In genomic region chr19:12885749-12886706, GRCh38 we compare ENCODE assay signal across 10 cellular contexts. TPM values are rescaled to one million over a fixed set of nuclear protein-coding genes. Genes with fewer than 3 reads are reported as not detected.
DNase-seq lines count a peak whose midpoint lies in the region; ATAC-seq and TF ChIP-seq lines count a peak whose summit lies in the region.
"Had no signal": no experiment of that assay in that cellular context is flagged by ENCODE, and none has a peak within 500 bp of the region (broad histone marks: within the 10 kb centered on the region; RNA-seq: fewer than 3 reads in every experiment).

No MANE protein-coding gene starts in this region.

- H3K27ac ChIP-seq in testis = no peak overlapping the region

- peaks cover 39% of the 10 kb centered on the region for H3K4me1 Mint-ChIP-seq in activated CD4-positive, alpha-beta T cell treated with anti-CD3 and anti-CD28 coated beads, Interleukin-2, amount 10 ng/mL, durations not matched to agents 7 days and 5 days
- peaks cover 41% of the 10 kb centered on the region for H3K4me1 Mint-ChIP-seq in activated CD4-positive, alpha-beta memory T cell treated with anti-CD3 and anti-CD28 coated beads, Interleukin-2, amount 10 ng/mL, durations not matched to agents 7 days and 5 days

- ATAC-seq in GM21526 (IDR thresholded peaks at IDR 0.05; ENCODE audit: low FRiP score, unreplicated experiment) = no peak

- no peaks in the 10 kb centered on the region for H3K36me3 ChIP-seq in testis (ENCODE audit: low read depth, missing control alignments)

- no peaks in the 10 kb centered on the region for H3K27me3 ChIP-seq in testis

- H3K4me3 ChIP-seq in iPS-18c (ENCODE audit: insufficient read depth, low read depth, low read length) (peak overlapping the region; percentile 74), testis (peak overlapping the region; percentile 43 to 48)

- H3K4me3 Mint-ChIP-seq in activated CD4-positive, alpha-beta T cell treated with anti-CD3 and anti-CD28 coated beads, Interleukin-2, amount 10 ng/mL, durations not matched to agents 7 days and 5 days = peak overlapping the region; percentile 49
- peak overlapping the region; percentile 39 for H3K4me3 Mint-ChIP-seq in activated CD4-positive, alpha-beta memory T cell treated with anti-CD3 and anti-CD28 coated beads, Interleukin-2, amount 10 ng/mL, durations not matched to agents 7 days and 5 days

- H3K9me3 ChIP-seq in iPS-18c (ENCODE audit: control insufficient read depth, insufficient read depth, low read length) = peaks cover 4% of the 10 kb centered on the region
- no peaks in the 10 kb centered on the region for H3K9me3 ChIP-seq in testis

- no peak for TF ChIP-seq POLR2A in testis (IDR thresholded peaks at IDR 0.05)

- POLR2A ChIA-PET in activated CD4-positive, alpha-beta T cell treated with anti-CD3 and anti-CD28 coated beads, Interleukin-2, amount 10 ng/mL, durations not matched to agents 7 days and 5 days (lab: Charles Lee) = interaction anchor here (0.9 to 1.2 kb wide), 3 partner anchors 28 to 79 kb away, joined by 3 to 6 read pairs (median 5); partner anchors contain the start of gene CALR
- POLR2A ChIA-PET in activated CD4-positive, alpha-beta memory T cell treated with anti-CD3 and anti-CD28 coated beads, Interleukin-2, amount 10 ng/mL, durations not matched to agents 7 days and 5 days (lab: Charles Lee) = interaction anchor here (0.9 to 2.6 kb wide), 16 partner anchors 9 to 163 kb away, joined by 3 to 19 read pairs (median 4); partner anchors contain the start of genes FARSA and JUNB

- intact Hi-C loops in testis (cut with DNase I; ENCODE audit: low total_unique reads) = no loop called here

- H3K36me3 Mint-ChIP-seq in activated CD4-positive, alpha-beta T cell treated with anti-CD3 and anti-CD28 coated beads, Interleukin-2, amount 10 ng/mL, durations not matched to agents 7 days and 5 days (ENCODE audit: low read depth) = peaks cover 12% of the 10 kb centered on the region
- peaks cover 5% of the 10 kb centered on the region for H3K36me3 Mint-ChIP-seq in activated CD4-positive, alpha-beta memory T cell treated with anti-CD3 and anti-CD28 coated beads, Interleukin-2, amount 10 ng/mL, durations not matched to agents 7 days and 5 days (ENCODE audit: low read depth)

- H3K4me1 ChIP-seq in testis = peaks cover 3% of the 10 kb centered on the region

- CTCF ChIA-PET in activated CD4-positive, alpha-beta T cell treated with anti-CD3 and anti-CD28 coated beads, Interleukin-2, amount 10 ng/mL, durations not matched to agents 7 days and 5 days (lab: Charles Lee) = interaction anchor here (0.6 to 2.4 kb wide), 18 partner anchors 8 to 1434 kb away, joined by 3 to 18 read pairs (median 4); partner anchors contain the start of genes FARSA and SYCE2
- CTCF ChIA-PET in activated CD4-positive, alpha-beta memory T cell treated with anti-CD3 and anti-CD28 coated beads, Interleukin-2, amount 10 ng/mL, durations not matched to agents 7 days and 5 days (lab: Charles Lee) = interaction anchor here (0.7 to 4.4 kb wide), 23 partner anchors 13 to 218 kb away, joined by 3 to 56 read pairs (median 4); partner anchors contain the start of genes CALR, FARSA, GET3 and PRDX2

- H3K27me3 Mint-ChIP-seq in activated CD4-positive, alpha-beta T cell treated with anti-CD3 and anti-CD28 coated beads, Interleukin-2, amount 10 ng/mL, durations not matched to agents 7 days and 5 days = peaks cover 6% of the 10 kb centered on the region
- H3K27me3 Mint-ChIP-seq in activated CD4-positive, alpha-beta memory T cell treated with anti-CD3 and anti-CD28 coated beads, Interleukin-2, amount 10 ng/mL, durations not matched to agents 7 days and 5 days = no peaks in the 10 kb centered on the region

- H3K9me3 Mint-ChIP-seq in activated CD4-positive, alpha-beta T cell treated with anti-CD3 and anti-CD28 coated beads, Interleukin-2, amount 10 ng/mL, durations not matched to agents 7 days and 5 days = peaks cover 9% of the 10 kb centered on the region
- peaks cover 9% of the 10 kb centered on the region for H3K9me3 Mint-ChIP-seq in activated CD4-positive, alpha-beta memory T cell treated with anti-CD3 and anti-CD28 coated beads, Interleukin-2, amount 10 ng/mL, durations not matched to agents 7 days and 5 days

- TF ChIP-seq CTCF in testis (IDR thresholded peaks at IDR 0.05) = no peak

- no peak overlapping the region for H3K27ac Mint-ChIP-seq in activated CD4-positive, alpha-beta T cell treated with anti-CD3 and anti-CD28 coated beads, Interleukin-2, amount 10 ng/mL, durations not matched to agents 7 days and 5 days
- H3K27ac Mint-ChIP-seq in activated CD4-positive, alpha-beta memory T cell treated with anti-CD3 and anti-CD28 coated beads, Interleukin-2, amount 10 ng/mL, durations not matched to agents 7 days and 5 days = no peak overlapping the region

- no peak for DNase-seq in activated CD4-positive, alpha-beta T cell treated with anti-CD3 and anti-CD28 coated beads, Interleukin-2, amount 10 ng/mL, durations not matched to agents 7 days and 5 days
- no peak for DNase-seq in activated CD4-positive, alpha-beta T cell treated with anti-CD3 and anti-CD28 coated beads for 1 hour
- DNase-seq in activated CD4-positive, alpha-beta memory T cell treated with anti-CD3 and anti-CD28 coated beads, Interleukin-2, amount 10 ng/mL, durations not matched to agents 7 days and 5 days = no peak
- no peak for DNase-seq in testis
- DNase-seq in GOT3 (lab: John Stamatoyannopoulos, UW) = no peak
- DNase-seq in stimulated activated CD4-positive, alpha-beta T cell treated with anti-CD3 and anti-CD28 coated beads, Interleukin-4, amount 100 ng/mL, for 4 hours = no peak
- DNase-seq: DMS79 treated with DMSO at 0.1 percent for 48 hours had no signal

- 15 to 16% methylated on average over 6 to 23 of the region's 53 CpGs for WGBS in testis, 2 donors

RNA-seq across cellular contexts. Expression of gene KLF1, which starts 1.0 kb away (rescaled TPM):
- under 1 TPM in 1 of 2 experiments, not detected in 1; 0.20 TPM for total RNA-seq in activated CD4-positive, alpha-beta T cell treated with anti-CD3 and anti-CD28 coated beads, Interleukin-2, amount 10 ng/mL, durations not matched to agents 7 days and 5 days
- total RNA-seq in activated CD4-positive, alpha-beta memory T cell treated with anti-CD3 and anti-CD28 coated beads, Interleukin-2, amount 10 ng/mL, durations not matched to agents 7 days and 5 days = under 1 TPM; 0.13 to 0.20 TPM
- under 1 TPM; 0.24 to 0.31 TPM for total RNA-seq in testis
- not detected for polyA plus RNA-seq in testis (ENCODE audit: insufficient read depth, low read depth, low replicate concordance)
- total RNA-seq: subcutaneous adipose tissue had no signal

RNA-seq across cellular contexts. Expression of gene DNASE2, which starts 4.8 kb away (rescaled TPM):
- total RNA-seq in activated CD4-positive, alpha-beta T cell treated with anti-CD3 and anti-CD28 coated beads, Interleukin-2, amount 10 ng/mL, durations not matched to agents 7 days and 5 days = 10 to 100 TPM; 28.8 to 30.0 TPM
- total RNA-seq in activated CD4-positive, alpha-beta memory T cell treated with anti-CD3 and anti-CD28 coated beads, Interleukin-2, amount 10 ng/mL, durations not matched to agents 7 days and 5 days = 10 to 100 TPM; 37.6 to 39.3 TPM
- total RNA-seq in testis = 10 to 100 TPM in 1 of 2 donors, 1 to 10 TPM in 1; 9.0 to 17.4 TPM
- 17.7 TPM for polyA plus RNA-seq in testis (ENCODE audit: insufficient read depth, low read depth, low replicate concordance)

RNA-seq across cellular contexts. Expression of gene GCDH, which starts 4.9 kb away (rescaled TPM):
- 10 to 100 TPM; 35.4 to 41.7 TPM for total RNA-seq in activated CD4-positive, alpha-beta T cell treated with anti-CD3 and anti-CD28 coated beads, Interleukin-2, amount 10 ng/mL, durations not matched to agents 7 days and 5 days
- 10 to 100 TPM; 23.3 to 25.1 TPM for total RNA-seq in activated CD4-positive, alpha-beta memory T cell treated with anti-CD3 and anti-CD28 coated beads, Interleukin-2, amount 10 ng/mL, durations not matched to agents 7 days and 5 days
- 10 to 100 TPM; 30.5 to 32.1 TPM for total RNA-seq in testis
- polyA plus RNA-seq in testis (ENCODE audit: insufficient read depth, low read depth, low replicate concordance) = 11.0 TPM

RNA-seq across cellular contexts. Expression of gene SYCE2, which starts 33.1 kb away (rescaled TPM):
- 1 to 10 TPM; 3.2 to 4.5 TPM for total RNA-seq in activated CD4-positive, alpha-beta T cell treated with anti-CD3 and anti-CD28 coated beads, Interleukin-2, amount 10 ng/mL, durations not matched to agents 7 days and 5 days
- 1 to 10 TPM; 3.9 to 4.9 TPM for total RNA-seq in activated CD4-positive, alpha-beta memory T cell treated with anti-CD3 and anti-CD28 coated beads, Interleukin-2, amount 10 ng/mL, durations not matched to agents 7 days and 5 days
- total RNA-seq in testis = 10 to 100 TPM; 12.3 to 20.4 TPM
- 61.1 TPM for polyA plus RNA-seq in testis (ENCODE audit: insufficient read depth, low read depth, low replicate concordance)
- total RNA-seq: subcutaneous adipose tissue had no signal

RNA-seq across cellular contexts. Expression of gene FARSA, which starts 47.5 kb away (rescaled TPM):
- 10 to 100 TPM; 85.7 to 90.6 TPM for total RNA-seq in activated CD4-positive, alpha-beta T cell treated with anti-CD3 and anti-CD28 coated beads, Interleukin-2, amount 10 ng/mL, durations not matched to agents 7 days and 5 days
- total RNA-seq in activated CD4-positive, alpha-beta memory T cell treated with anti-CD3 and anti-CD28 coated beads, Interleukin-2, amount 10 ng/mL, durations not matched to agents 7 days and 5 days = 10 to 100 TPM; 72.4 to 74.9 TPM
- 10 to 100 TPM; 53.8 to 65.3 TPM for total RNA-seq in testis
- 55.1 TPM for polyA plus RNA-seq in testis (ENCODE audit: insufficient read depth, low read depth, low replicate concordance)
